23 cellular contexts compared by ENCODE assay signal in genomic region chr12:128109636-128110035, GRCh38.
"Had no signal": no experiment of that assay in that cellular context is flagged by ENCODE, and none has a peak within 500 bp of the region (broad histone marks: within the 10 kb centered on the region; RNA-seq: fewer than 3 reads in every experiment).

No MANE protein-coding gene starts in this region.

- H3K36me3 ChIP-seq: colonic mucosa, esophagus muscularis mucosa, esophagus squamous epithelium, gastrocnemius medialis, gastroesophageal sphincter, heart left ventricle, heart right ventricle had no signal

- H3K4me3 ChIP-seq: colonic mucosa, coronary artery, dorsolateral prefrontal cortex, esophagus muscularis mucosa, esophagus squamous epithelium, gastrocnemius medialis, gastroesophageal sphincter, heart left ventricle, heart right ventricle had no signal

- DNase-seq: colonic mucosa; cortex of kidney; dermis blood vessel endothelial cell; dorsolateral prefrontal cortex; effector CD4-positive, alpha-beta T cell; effector CD8-positive, alpha-beta T cell; effector memory CD4-positive, alpha-beta T cell; effector memory CD8-positive, alpha-beta T cell; erythroblast; esophagus squamous epithelium; foreskin fibroblast; foreskin keratinocyte; foreskin melanocyte; gastrocnemius medialis; glutamatergic neuron; heart left ventricle; heart right ventricle had no signal

- H3K27ac ChIP-seq: colonic mucosa, coronary artery, dorsolateral prefrontal cortex, epithelial cell of prostate, esophagus muscularis mucosa, esophagus squamous epithelium, foreskin keratinocyte, gastrocnemius medialis, gastroesophageal sphincter, heart left ventricle, heart right ventricle had no signal

- H3K27me3 Mint-ChIP-seq: dendritic cell treated with granulocyte-macrophage colony-stimulating factor and Interleukin-4, amounts not matched to agents 40 ng/mL and 50 ng/mL, for 4 days had no signal

- ATAC-seq: effector memory CD8-positive, alpha-beta T cell; esophagus mucosa; foreskin keratinocyte; gastrocnemius medialis; gastroesophageal sphincter; heart left ventricle; heart right ventricle had no signal

- H3K27ac Mint-ChIP-seq: dendritic cell treated with granulocyte-macrophage colony-stimulating factor and Interleukin-4, amounts not matched to agents 40 ng/mL and 50 ng/mL, for 4 days; effector memory CD8-positive, alpha-beta T cell had no signal

- H3K27me3 ChIP-seq: colonic mucosa, esophagus squamous epithelium, foreskin keratinocyte, gastrocnemius medialis had no signal

- H3K4me3 Mint-ChIP-seq: dendritic cell treated with granulocyte-macrophage colony-stimulating factor and Interleukin-4, amounts not matched to agents 40 ng/mL and 50 ng/mL, for 4 days; effector memory CD8-positive, alpha-beta T cell had no signal

- H3K4me1 ChIP-seq: colonic mucosa, esophagus muscularis mucosa, esophagus squamous epithelium, foreskin keratinocyte, gastrocnemius medialis, gastroesophageal sphincter, heart left ventricle, heart right ventricle had no signal

- H3K9me3 ChIP-seq: colonic mucosa, esophagus muscularis mucosa, esophagus squamous epithelium, gastrocnemius medialis, gastroesophageal sphincter, heart left ventricle had no signal
